12 cellular contexts compared by ENCODE assay signal in genomic region chr9:75906531-75906930, GRCh38.
"Had no signal": no experiment of that assay in that cellular context is flagged by ENCODE, and none has a peak within 500 bp of the region (broad histone marks: within the 10 kb centered on the region; RNA-seq: fewer than 3 reads in every experiment).

No MANE protein-coding gene starts in this region.

- H3K9me3 Mint-ChIP-seq: activated T-helper 2 cell treated with anti-CD3 and anti-CD28 coated beads, Interferon-gamma antibody, Interleukin-2, Interleukin-4, amounts not matched to agents 10 μg/mL and 5 μg/mL and 100 μg/mL, durations not matched to agents 14 hours and 24 hours and 36 hours had no signal

- H3K27ac Mint-ChIP-seq: activated T-helper 2 cell treated with anti-CD3 and anti-CD28 coated beads, Interferon-gamma antibody, Interleukin-2, Interleukin-4, amounts not matched to agents 10 μg/mL and 5 μg/mL and 100 μg/mL, durations not matched to agents 14 hours and 24 hours and 36 hours; T-helper 17 cell had no signal

- H3K36me3 ChIP-seq: sigmoid colon had no signal

- H3K27me3 Mint-ChIP-seq: T-helper 17 cell had no signal

- H3K27me3 ChIP-seq: sigmoid colon had no signal

- H3K27ac ChIP-seq: psoas muscle, sigmoid colon had no signal

- H3K9me3 ChIP-seq: psoas muscle, sigmoid colon had no signal

- H3K4me1 ChIP-seq: psoas muscle had no signal

- H3K4me3 Mint-ChIP-seq: T-helper 17 cell had no signal

- DNase-seq: activated CD4-positive, alpha-beta T cell treated with anti-CD3 and anti-CD28 coated beads, Interleukin-2, amount 50 U/mL, for 1 hour; activated CD4-positive, CD25-positive, alpha-beta regulatory T cell; activated naive CD4-positive, alpha-beta T cell treated with anti-CD3 and anti-CD28 coated beads, Interleukin-2, amount 50 U/mL, for 16 hours; activated T-cell treated with anti-CD3 and anti-CD28 coated beads for 4 hours; amniotic stem cell; hypothalamus; psoas muscle; sigmoid colon; stimulated activated CD4-positive, alpha-beta T cell treated with anti-CD3 and anti-CD28 coated beads, Interleukin-12 subunit alpha, Interleukin-12 subunit beta, amount 100 ng/mL, for 4 hours; stimulated activated naive CD4-positive, alpha-beta T cell treated with Interleukin-2 at 50 U/mL for 16 hours; T-helper 17 cell had no signal

- ATAC-seq: psoas muscle, T-helper 17 cell had no signal

- H3K4me3 ChIP-seq: psoas muscle, sigmoid colon had no signal
